Comparison of ENCODE assay signal across 19 cellular contexts in the genomic region with DNA sequence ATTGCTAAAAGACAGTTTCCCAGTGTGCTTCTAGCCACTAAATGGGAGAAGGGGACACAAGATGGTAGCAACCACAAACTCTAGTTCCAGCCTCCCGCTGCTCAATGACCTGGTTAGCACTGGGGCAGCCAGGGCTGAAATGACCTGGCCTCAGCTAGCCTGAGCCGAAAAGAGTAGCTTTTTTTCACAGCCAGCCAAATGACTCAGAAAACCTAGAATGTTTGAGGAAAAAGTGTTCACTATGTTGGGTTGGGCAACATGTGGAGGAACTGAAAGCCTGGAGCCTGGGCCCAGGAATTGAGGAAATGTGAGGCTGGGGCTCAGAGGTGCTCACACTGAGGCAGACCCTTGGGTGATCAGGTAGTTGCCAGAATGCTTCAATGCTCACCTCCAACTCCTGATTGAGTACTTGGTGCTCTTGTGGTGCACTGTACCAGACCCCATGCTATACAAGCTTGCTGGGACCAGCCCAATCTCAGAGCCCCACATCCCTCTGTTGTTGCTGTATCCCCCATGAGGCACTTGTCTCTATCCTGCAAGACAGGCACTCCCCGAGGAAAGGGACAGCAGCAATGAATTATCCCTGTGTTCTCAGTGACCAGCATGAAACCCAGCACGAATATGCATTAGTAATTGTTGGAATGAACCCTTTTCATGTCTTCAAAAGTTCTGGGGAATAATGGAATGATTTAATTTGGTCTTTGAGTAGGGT.
DNase-seq lines count a peak whose midpoint lies in the region; ATAC-seq and TF ChIP-seq lines count a peak whose summit lies in the region.
"Had no signal": no experiment of that assay in that cellular context is flagged by ENCODE, and none has a peak within 500 bp of the region (broad histone marks: within the 10 kb centered on the region; RNA-seq: fewer than 3 reads in every experiment).

No MANE protein-coding gene starts in this region.

- WGBS in trophoblast cell (ENCODE audit: extremely low coverage, insufficient coverage, insufficient read length): no CpG with 5 or more reads among the region's 4 CpGs

- no peak overlapping the region for H2AK5ac ChIP-seq in trophoblast cell (ENCODE audit: low read length)

- H3K4ac ChIP-seq in trophoblast cell (ENCODE audit: low read depth, low read length): no peak overlapping the region

- no peak overlapping the region for H4K91ac ChIP-seq in trophoblast cell (ENCODE audit: low read depth, low read length)

- no peak overlapping the region for H3K4me2 ChIP-seq in trophoblast cell (ENCODE audit: low read length)
- H3K4me2 ChIP-seq: BLaER1 treated with 17β-estradiol and CSF1 and Interleukin-3, amounts not matched to agents 10 nM and 100 nM had no signal

- no peak overlapping the region for H4K12ac ChIP-seq in trophoblast cell (ENCODE audit: low read depth, low read length)

- no peak overlapping the region for H2BK120ac ChIP-seq in trophoblast cell (ENCODE audit: insufficient read depth, low read length, poor library complexity)

- no peak overlapping the region for H4K8ac ChIP-seq in trophoblast cell (ENCODE audit: low read depth, low read length)

- H3K14ac ChIP-seq in trophoblast cell (ENCODE audit: low read length): no peak overlapping the region

- H3K18ac ChIP-seq in trophoblast cell (ENCODE audit: low read length): no peak overlapping the region

- no peak overlapping the region for H2BK12ac ChIP-seq in trophoblast cell (ENCODE audit: low read length)

- no peaks in the 10 kb centered on the region for H3K27me3 ChIP-seq in trophoblast cell (ENCODE audit: insufficient read depth, low read length)
- H3K27me3 ChIP-seq: BLaER1 treated with 17β-estradiol and CSF1 and Interleukin-3, amounts not matched to agents 10 nM and 100 nM; MG63 had no signal

- H3K9ac ChIP-seq in trophoblast cell (ENCODE audit: low read length): no peak overlapping the region
- H3K9ac ChIP-seq: BLaER1 treated with 17β-estradiol and CSF1 and Interleukin-3, amounts not matched to agents 10 nM and 100 nM had no signal

- H2AFZ ChIP-seq in trophoblast cell (ENCODE audit: insufficient read depth, low read length, poor library complexity): no peak overlapping the region

- H3K23ac ChIP-seq in trophoblast cell (ENCODE audit: low read length): no peak overlapping the region

- H3K79me1 ChIP-seq in trophoblast cell (ENCODE audit: low read length): no peaks in the 10 kb centered on the region

- H3K36me3 ChIP-seq in trophoblast cell (ENCODE audit: control insufficient read depth in 1 of 2, insufficient read depth in 2 of 2, low read length in 2 of 2): peaks cover 14% of the 10 kb centered on the region in 2 experiments

- peaks cover 6% of the 10 kb centered on the region for H3K9me3 ChIP-seq in trophoblast cell (ENCODE audit: insufficient read depth, low read depth, low read length)

- ATAC-seq in HG03378 (IDR thresholded peaks at IDR 0.05; ENCODE audit: unreplicated experiment): no peak
- ATAC-seq in GM18517 (IDR thresholded peaks at IDR 0.05; ENCODE audit: unreplicated experiment): no peak

- H3K27ac ChIP-seq in trophoblast cell (ENCODE audit: low read depth, low read length): no peak overlapping the region
- H3K27ac ChIP-seq: BLaER1 treated with 17β-estradiol and CSF1 and Interleukin-3, amounts not matched to agents 10 nM and 100 nM had no signal

- no peaks in the 10 kb centered on the region for H3K4me1 ChIP-seq in trophoblast cell (ENCODE audit: control insufficient read depth in 1 of 2, insufficient read depth in 2 of 2, low read length in 2 of 2)

- no peak overlapping the region for H3K4me3 ChIP-seq in choroid plexus epithelial cell (ENCODE audit: low read depth, low read length)
- no peak overlapping the region for H3K4me3 ChIP-seq in trophoblast cell (ENCODE audit: low read depth, low read length)
- H3K4me3 ChIP-seq: BLaER1 treated with 17β-estradiol and CSF1 and Interleukin-3, amounts not matched to agents 10 nM and 100 nM; MG63 had no signal

- TF ChIP-seq CTCF in choroid plexus epithelial cell (conservative IDR thresholded peaks at IDR 0.05; ENCODE audit: low read depth, low read length): no peak

- H2BK5ac ChIP-seq in trophoblast cell (ENCODE audit: low read depth, low read length, poor library complexity): no peak overlapping the region

- DNase-seq in SIG-M5 treated with dmso at 0.1 percent for 504 hours (lab: John Stamatoyannopoulos, UW; ENCODE audit: unreplicated experiment): peak; percentile 48
- no peak for DNase-seq in SIG-M5 (lab: John Stamatoyannopoulos, UW)
- DNase-seq in MV-4-11 (lab: John Stamatoyannopoulos, UW): peak; percentile 83
- DNase-seq in choroid plexus epithelial cell (ENCODE audit: low read depth): peak; percentile 53
- DNase-seq in trophoblast cell: peak; percentile 74 to 84
- DNase-seq in activated CD4-positive, alpha-beta T cell treated with anti-CD3 and anti-CD28 coated beads for 48 hours: no peak
- DNase-seq: COR-L47, DMS153, EL, KG1, MG63, NCI-H1417 treated with DMSO at 0.1 percent for 48 hours, NCI-H2029, NCI-H2171 treated with DMSO at 0.1 percent for 48 hours, NCI-H510A treated with DMSO at 0.1 percent for 48 hours, RPMI8226 had no signal

- peaks cover 2% of the 10 kb centered on the region for H3K79me2 ChIP-seq in trophoblast cell (ENCODE audit: control insufficient read depth, insufficient read depth, low read length, poor library complexity)

Comparison
In these comparisons a context has a peak if more than half of its experiments do, and no peak if none do; other contexts are left out.
1. DNase-seq: peak in SIG-M5 treated with dmso at 0.1 percent for 504 hours (single experiment), MV-4-11 (single experiment), choroid plexus epithelial cell (single experiment) and trophoblast cell (2 of 2); none in SIG-M5 (single experiment) and activated CD4-positive, alpha-beta T cell treated with anti-CD3 and anti-CD28 coated beads for 48 hours (single experiment).